ENCODE assay signal across 14 cellular contexts in genomic region chr3:150740733-150741496, GRCh38. TPM values are rescaled to one million over a fixed set of nuclear protein-coding genes. Genes with fewer than 3 reads are reported as not detected.
DNase-seq lines count a peak whose midpoint lies in the region; ATAC-seq and TF ChIP-seq lines count a peak whose summit lies in the region.
"Had no signal": no experiment of that assay in that cellular context is flagged by ENCODE, and none has a peak within 500 bp of the region (broad histone marks: within the 10 kb centered on the region; RNA-seq: fewer than 3 reads in every experiment).

No MANE protein-coding gene starts in this region.

- peaks cover 79% of the 10 kb centered on the region for H3K4me1 Mint-ChIP-seq in activated CD4-positive, alpha-beta memory T cell treated with anti-CD3 and anti-CD28 coated beads, Interleukin-2, amount 10 ng/mL, durations not matched to agents 7 days and 5 days

- DNase-seq in stimulated activated naive CD4-positive, alpha-beta T cell treated with Interleukin-2 at 50 U/mL for 16 hours (lab: John Stamatoyannopoulos, UW): peak; percentile 14
- DNase-seq in stimulated activated naive CD4-positive, alpha-beta T cell (lab: John Stamatoyannopoulos, UW): no peak
- DNase-seq in activated CD4-positive, alpha-beta memory T cell treated with anti-CD3 and anti-CD28 coated beads, Interleukin-2, amount 10 ng/mL, durations not matched to agents 7 days and 5 days: no peak
- DNase-seq in left lobe of liver (ENCODE audit: low spot score) (peak; percentile 92), GM13976 (ENCODE audit: low spot score) (no peak), GOT3 (lab: John Stamatoyannopoulos, UW) (no peak)
- DNase-seq: DMS79, left lung, MG63, Right ventricle myocardium superior, transverse colon had no signal

- no peaks in the 10 kb centered on the region for H3K9me3 Mint-ChIP-seq in activated CD4-positive, alpha-beta memory T cell treated with anti-CD3 and anti-CD28 coated beads, Interleukin-2, amount 10 ng/mL, durations not matched to agents 7 days and 5 days

- POLR2A ChIA-PET in activated CD4-positive, alpha-beta memory T cell treated with anti-CD3 and anti-CD28 coated beads, Interleukin-2, amount 10 ng/mL, durations not matched to agents 7 days and 5 days (lab: Charles Lee): interaction anchor here (1.8 kb wide), 1 partner anchor 22 kb away, joined by 21 read pairs; the partner anchor contains the start of gene SIAH2

- ATAC-seq in left lobe of liver (peak; percentile 41), HG02938 (IDR thresholded peaks at IDR 0.05; ENCODE audit: unreplicated experiment) (no peak)
- ATAC-seq: left lung had no signal

- no peaks in the 10 kb centered on the region for H3K27me3 Mint-ChIP-seq in activated CD4-positive, alpha-beta memory T cell treated with anti-CD3 and anti-CD28 coated beads, Interleukin-2, amount 10 ng/mL, durations not matched to agents 7 days and 5 days
- H3K27me3 Mint-ChIP-seq: brain had no signal

- TF ChIP-seq CTCF in GM13976 (IDR thresholded peaks at IDR 0.05; ENCODE audit: borderline replicate concordance, control extremely low read depth, extremely low read depth, insufficient read depth, missing control alignments): no peak

- in situ Hi-C loops in GM13976 (cut with MboI; ENCODE audit: low sequenced_read_pairs, unreplicated experiment): no loop called here

- peak overlapping the region; percentile 9 for H3K27ac Mint-ChIP-seq in activated CD4-positive, alpha-beta memory T cell treated with anti-CD3 and anti-CD28 coated beads, Interleukin-2, amount 10 ng/mL, durations not matched to agents 7 days and 5 days
- H3K27ac Mint-ChIP-seq: brain had no signal

- H3K36me3 Mint-ChIP-seq in activated CD4-positive, alpha-beta memory T cell treated with anti-CD3 and anti-CD28 coated beads, Interleukin-2, amount 10 ng/mL, durations not matched to agents 7 days and 5 days (ENCODE audit: low read depth): peaks cover 38% of the 10 kb centered on the region

- no peak overlapping the region for H3K4me3 Mint-ChIP-seq in activated CD4-positive, alpha-beta memory T cell treated with anti-CD3 and anti-CD28 coated beads, Interleukin-2, amount 10 ng/mL, durations not matched to agents 7 days and 5 days
- H3K4me3 Mint-ChIP-seq: brain had no signal

- CTCF ChIA-PET in activated CD4-positive, alpha-beta memory T cell treated with anti-CD3 and anti-CD28 coated beads, Interleukin-2, amount 10 ng/mL, durations not matched to agents 7 days and 5 days (lab: Charles Lee): interaction anchor here (0.9 kb wide), 1 partner anchor 20 kb away, joined by 3 read pairs; no protein-coding TSS in a partner anchor

RNA-seq across cellular contexts. Expression of gene SIAH2, which starts 22.1 kb away (rescaled TPM):
- total RNA-seq in activated CD4-positive, alpha-beta memory T cell treated with anti-CD3 and anti-CD28 coated beads, Interleukin-2, amount 10 ng/mL, durations not matched to agents 7 days and 5 days: 10 to 100 TPM; 42.5 to 44.9 TPM
- 39.5 TPM for total RNA-seq in left lobe of liver

RNA-seq across cellular contexts. Expression of gene ERICH6, which starts 37.2 kb away (rescaled TPM):
- total RNA-seq in activated CD4-positive, alpha-beta memory T cell treated with anti-CD3 and anti-CD28 coated beads, Interleukin-2, amount 10 ng/mL, durations not matched to agents 7 days and 5 days: under 1 TPM; 0.38 to 0.81 TPM
- total RNA-seq in left lobe of liver: not detected
- total RNA-seq: HT-29, left lung, Right ventricle myocardium superior, transverse colon had no signal

Comparison
In these comparisons a context has a peak if more than half of its experiments do, and no peak if none do; other contexts are left out.
1. DNase-seq: peak in stimulated activated naive CD4-positive, alpha-beta T cell treated with Interleukin-2 at 50 U/mL for 16 hours (single experiment) and left lobe of liver (single experiment); none in stimulated activated naive CD4-positive, alpha-beta T cell (0 of 6), activated CD4-positive, alpha-beta memory T cell treated with anti-CD3 and anti-CD28 coated beads, Interleukin-2, amount 10 ng/mL, durations not matched to agents 7 days and 5 days (single experiment), GM13976 (single experiment) and GOT3 (single experiment).